In genomic region chr7:8442814-8443304, GRCh38 we compare ENCODE assay signal across 8 cellular contexts. TPM values are rescaled to one million over a fixed set of nuclear protein-coding genes. Genes with fewer than 3 reads are reported as not detected.
DNase-seq lines count a peak whose midpoint lies in the region; ATAC-seq, FAIRE-seq and TF ChIP-seq lines count a peak whose summit lies in the region.

No MANE protein-coding gene starts in this region.

- no peak for TF ChIP-seq CTCF in osteoblast (IDR thresholded peaks at IDR 0.05; ENCODE audit: extremely low read depth, low read depth, low read length)

- H3K9me3 Mint-ChIP-seq in activated CD8-positive, alpha-beta T cell treated with anti-CD3 and anti-CD28 coated beads, Interleukin-2, amount 10 ng/mL, durations not matched to agents 7 days and 5 days (ENCODE audit: insufficient read depth): peaks cover 10% of the 10 kb centered on the region

- no peak overlapping the region for H2AFZ ChIP-seq in osteoblast (ENCODE audit: low read length)

- peaks cover 10% of the 10 kb centered on the region for H3K4me1 Mint-ChIP-seq in activated CD8-positive, alpha-beta T cell treated with anti-CD3 and anti-CD28 coated beads, Interleukin-2, amount 10 ng/mL, durations not matched to agents 7 days and 5 days (ENCODE audit: low read depth)

- H3K4me2 ChIP-seq in osteoblast (ENCODE audit: insufficient read depth, low read length): no peak overlapping the region

- H3K4me3 ChIP-seq in osteoblast (ENCODE audit: insufficient read depth, low read length): no peak overlapping the region

- no peak overlapping the region for H3K27ac ChIP-seq in osteoblast (ENCODE audit: low read depth, low read length)

- no peak for TF ChIP-seq POLR2A in GM12892 (IDR thresholded peaks at IDR 0.05; ENCODE audit: low read depth, low read length)

- DNase-seq in DMS153 treated with DMSO at 0.1 percent for 48 hours (lab: John Stamatoyannopoulos, UW; ENCODE audit: unreplicated experiment) (peak; percentile 72), globus pallidus (ENCODE audit: low spot score) (peak; percentile 43), posterior vena cava (ENCODE audit: low spot score) (peak; percentile 80), GM12892 (ENCODE audit: insufficient read length) (no peak), osteoblast (ENCODE audit: insufficient read length, low spot score, missing footprints) (no peak)
- peak; percentile 78 for DNase-seq in activated CD8-positive, alpha-beta T cell treated with anti-CD3 and anti-CD28 coated beads, Interleukin-2, amount 10 ng/mL, durations not matched to agents 7 days and 5 days

- intact Hi-C loops in posterior vena cava (cut with DNase I): no loop called here

- H3K36me3 Mint-ChIP-seq in activated CD8-positive, alpha-beta T cell treated with anti-CD3 and anti-CD28 coated beads, Interleukin-2, amount 10 ng/mL, durations not matched to agents 7 days and 5 days (ENCODE audit: low read depth): peaks cover 6% of the 10 kb centered on the region

- CTCF ChIA-PET in activated CD8-positive, alpha-beta T cell treated with anti-CD3 and anti-CD28 coated beads, Interleukin-2, amount 10 ng/mL, durations not matched to agents 7 days and 5 days (lab: Charles Lee): no interaction called here

- peak; percentile 54 for ATAC-seq in HG03159 (IDR thresholded peaks at IDR 0.05; ENCODE audit: unreplicated experiment)
- ATAC-seq in activated CD8-positive, alpha-beta T cell treated with anti-CD3 and anti-CD28 coated beads, Interleukin-2, amount 10 ng/mL, durations not matched to agents 7 days and 5 days: peak; percentile 91
- no peak for ATAC-seq in HG02610 (IDR thresholded peaks at IDR 0.05; ENCODE audit: unreplicated experiment)

- H3K36me3 ChIP-seq in osteoblast (ENCODE audit: insufficient read depth, low read length): no peaks in the 10 kb centered on the region

- H3K9me3 ChIP-seq in osteoblast (ENCODE audit: low read depth, low read length): no peaks in the 10 kb centered on the region

- H3K27me3 Mint-ChIP-seq in activated CD8-positive, alpha-beta T cell treated with anti-CD3 and anti-CD28 coated beads, Interleukin-2, amount 10 ng/mL, durations not matched to agents 7 days and 5 days (ENCODE audit: low read depth): peaks cover 53% of the 10 kb centered on the region

- no peaks in the 10 kb centered on the region for H4K20me1 ChIP-seq in osteoblast (ENCODE audit: insufficient read depth, low read length)

- H3K4me3 Mint-ChIP-seq in activated CD8-positive, alpha-beta T cell treated with anti-CD3 and anti-CD28 coated beads, Interleukin-2, amount 10 ng/mL, durations not matched to agents 7 days and 5 days: peak overlapping the region; percentile 31

- peaks cover 20% of the 10 kb centered on the region for H3K27me3 ChIP-seq in osteoblast (ENCODE audit: insufficient read depth, low read length)

- no peaks in the 10 kb centered on the region for H3K79me2 ChIP-seq in osteoblast (ENCODE audit: insufficient read depth, low read length)

- H3K4me1 ChIP-seq in osteoblast (ENCODE audit: insufficient read depth, low read length): no peaks in the 10 kb centered on the region

- POLR2A ChIA-PET in activated CD8-positive, alpha-beta T cell treated with anti-CD3 and anti-CD28 coated beads, Interleukin-2, amount 10 ng/mL, durations not matched to agents 7 days and 5 days (lab: Charles Lee): no interaction called here

- no peak for FAIRE-seq in GM12892 (lab: Jason Lieb, UNC)

- no peak overlapping the region for H3K27ac Mint-ChIP-seq in activated CD8-positive, alpha-beta T cell treated with anti-CD3 and anti-CD28 coated beads, Interleukin-2, amount 10 ng/mL, durations not matched to agents 7 days and 5 days

RNA-seq across cellular contexts. Expression of gene NXPH1, which starts 9.4 kb away (rescaled TPM):
- total RNA-seq in activated CD8-positive, alpha-beta T cell treated with anti-CD3 and anti-CD28 coated beads, Interleukin-2, amount 10 ng/mL, durations not matched to agents 7 days and 5 days: not detected
- total RNA-seq in posterior vena cava (not detected), osteoblast (not detected in 2 replicates)
- polyA plus RNA-seq in GM12892 (2012; ENCODE audit: missing spikeins): not detected

Comparison
In these comparisons a context has a peak if more than half of its experiments do, and no peak if none do; other contexts are left out.
1. DNase-seq: peak in DMS153 treated with DMSO at 0.1 percent for 48 hours (single experiment), activated CD8-positive, alpha-beta T cell treated with anti-CD3 and anti-CD28 coated beads, Interleukin-2, amount 10 ng/mL, durations not matched to agents 7 days and 5 days (single experiment), globus pallidus (single experiment) and posterior vena cava (single experiment); none in GM12892 (single experiment) and osteoblast (single experiment).